24 cellular contexts compared by ENCODE assay signal in genomic region chr2:128695646-128696240, GRCh38.
"Had no signal": no experiment of that assay in that cellular context is flagged by ENCODE, and none has a peak within 500 bp of the region (broad histone marks: within the 10 kb centered on the region; RNA-seq: fewer than 3 reads in every experiment).

No MANE protein-coding gene starts in this region.

- H3K36me3 Mint-ChIP-seq: activated naive CD4-positive, alpha-beta T cell treated with anti-CD3 and anti-CD28 coated beads, Interleukin-2, amount 50 U/mL, for 72 hours; natural killer cell; stimulated activated effector memory CD8-positive, alpha-beta T cell treated with anti-CD3 and anti-CD28 coated beads, Interleukin-12 subunit alpha, Interleukin-12 subunit beta, amount 100 ng/mL, for 72 hours had no signal

- H3K4me3 Mint-ChIP-seq: activated CD4-positive, alpha-beta memory T cell treated with anti-CD3 and anti-CD28 coated beads, Interleukin-2, amount 10 ng/mL, durations not matched to agents 7 days and 5 days; activated T-cell treated with anti-CD3 and anti-CD28 coated beads, Interleukin-2, amount 50 U/mL, for 4 hours; effector memory CD8-positive, alpha-beta T cell; natural killer cell; stimulated activated effector memory CD8-positive, alpha-beta T cell treated with anti-CD3 and anti-CD28 coated beads, Interleukin-12 subunit alpha, Interleukin-12 subunit beta, amount 100 ng/mL, for 72 hours; stimulated activated naive CD8-positive, alpha-beta T cell treated with anti-CD3 and anti-CD28 coated beads, Interleukin-15, Interleukin-2, amounts not matched to agents 100 ng/mL and 50 ng/mL, for 24 hours; T-helper 17 cell had no signal

- H3K27ac ChIP-seq: colonic mucosa, gastroesophageal sphincter, lower lobe of right lung, skin epidermis, thyroid gland, upper lobe of left lung, vagina, WERI-Rb-1 had no signal

- H3K4me1 Mint-ChIP-seq: activated CD4-positive, alpha-beta memory T cell treated with anti-CD3 and anti-CD28 coated beads, Interleukin-2, amount 10 ng/mL, durations not matched to agents 7 days and 5 days; natural killer cell; stimulated activated effector memory CD8-positive, alpha-beta T cell treated with anti-CD3 and anti-CD28 coated beads, Interleukin-12 subunit alpha, Interleukin-12 subunit beta, amount 100 ng/mL, for 72 hours; T-helper 17 cell had no signal

- H3K27me3 ChIP-seq: colonic mucosa, gastroesophageal sphincter, thyroid gland, upper lobe of left lung, vagina had no signal

- H3K9me3 Mint-ChIP-seq: activated CD4-positive, alpha-beta memory T cell treated with anti-CD3 and anti-CD28 coated beads, Interleukin-2, amount 10 ng/mL, durations not matched to agents 7 days and 5 days; activated naive CD4-positive, alpha-beta T cell treated with anti-CD3 and anti-CD28 coated beads, Interleukin-2, amount 50 U/mL, for 72 hours; activated T-cell treated with anti-CD3 and anti-CD28 coated beads, Interleukin-2, amount 50 U/mL, for 4 hours; activated T-helper 2 cell treated with anti-CD3 and anti-CD28 coated beads, Interferon-gamma antibody, Interleukin-2, Interleukin-4, amounts not matched to agents 10 μg/mL and 5 μg/mL and 100 μg/mL, durations not matched to agents 14 hours and 24 hours and 36 hours; effector memory CD8-positive, alpha-beta T cell; natural killer cell; stimulated activated effector memory CD8-positive, alpha-beta T cell treated with anti-CD3 and anti-CD28 coated beads, Interleukin-12 subunit alpha, Interleukin-12 subunit beta, amount 100 ng/mL, for 72 hours; stimulated activated naive CD8-positive, alpha-beta T cell treated with anti-CD3 and anti-CD28 coated beads, Interleukin-15, Interleukin-2, amounts not matched to agents 100 ng/mL and 50 ng/mL, for 24 hours had no signal

- H3K27ac Mint-ChIP-seq: activated CD4-positive, alpha-beta memory T cell treated with anti-CD3 and anti-CD28 coated beads, Interleukin-2, amount 10 ng/mL, durations not matched to agents 7 days and 5 days; activated naive CD4-positive, alpha-beta T cell treated with anti-CD3 and anti-CD28 coated beads, Interleukin-2, amount 50 U/mL, for 72 hours; activated T-helper 2 cell treated with anti-CD3 and anti-CD28 coated beads, Interferon-gamma antibody, Interleukin-2, Interleukin-4, amounts not matched to agents 10 μg/mL and 5 μg/mL and 100 μg/mL, durations not matched to agents 14 hours and 24 hours and 36 hours; effector memory CD8-positive, alpha-beta T cell; natural killer cell; stimulated activated effector memory CD8-positive, alpha-beta T cell treated with anti-CD3 and anti-CD28 coated beads, Interleukin-12 subunit alpha, Interleukin-12 subunit beta, amount 100 ng/mL, for 72 hours; stimulated activated naive CD8-positive, alpha-beta T cell treated with anti-CD3 and anti-CD28 coated beads, Interleukin-15, Interleukin-2, amounts not matched to agents 100 ng/mL and 50 ng/mL, for 24 hours; T-helper 17 cell had no signal

- H3K4me3 ChIP-seq: colonic mucosa, gastroesophageal sphincter, lower lobe of right lung, skin epidermis, thyroid gland, upper lobe of left lung, vagina had no signal

- DNase-seq: activated CD4-positive, alpha-beta memory T cell treated with anti-CD3 and anti-CD28 coated beads, Interleukin-2, amount 10 ng/mL, durations not matched to agents 7 days and 5 days; activated CD4-positive, alpha-beta T cell treated with anti-CD3 and anti-CD28 coated beads for 48 hours; activated CD8-positive, alpha-beta memory T cell treated with anti-CD3 and anti-CD28 coated beads, Interleukin-2, amount 50 U/mL, for 48 hours; activated T-cell treated with anti-CD3 and anti-CD28 coated beads, Interleukin-2, amount 50 U/mL, for 4 hours; colonic mucosa; effector memory CD8-positive, alpha-beta T cell; erythroblast; kidney glomerular epithelial cell; lower lobe of right lung; mesenchymal stem cell; natural killer cell; stimulated activated CD4-positive, alpha-beta T cell treated with anti-CD3 and anti-CD28 coated beads, Interleukin-4, amount 100 ng/mL, for 24 hours; T-helper 17 cell; T1000; thyroid gland; upper lobe of left lung; WERI-Rb-1 had no signal
